9 cellular contexts compared by ENCODE assay signal in genomic region chr11:8017894-8018741, GRCh38. TPM values are rescaled to one million over a fixed set of nuclear protein-coding genes. Genes with fewer than 3 reads are reported as not detected.
DNase-seq lines count a peak whose midpoint lies in the region; ATAC-seq and TF ChIP-seq lines count a peak whose summit lies in the region.
"Had no signal": no experiment of that assay in that cellular context is flagged by ENCODE, and none has a peak within 500 bp of the region (broad histone marks: within the 10 kb centered on the region; RNA-seq: fewer than 3 reads in every experiment).

No MANE protein-coding gene starts in this region.

- H3K9ac ChIP-seq in IMR-90 (ENCODE audit: low read depth, low read length) (no peak overlapping the region), skeletal muscle tissue (ENCODE audit: low read depth in 1 of 3, low read length in 3 of 3) (peak overlapping the region in 1 of 3 donors; percentile 47)

- peaks cover 6% of the 10 kb centered on the region; the same call in 1 of the 2 replicates for H4K20me1 ChIP-seq in IMR-90 (ENCODE audit: insufficient read depth, low read length)

- no peak overlapping the region for H3K23ac ChIP-seq in IMR-90 (ENCODE audit: low read depth, low read length)

- in situ Hi-C loops in IMR-90 (cut with MboI; ENCODE audit: low sequenced_read_pairs), result no loop called here

- H3K4me2 ChIP-seq in IMR-90 (ENCODE audit: low read depth, low read length), result peak overlapping the region; percentile 73

- no peak overlapping the region for H2AK5ac ChIP-seq in IMR-90 (ENCODE audit: low read depth, low read length)

- no peak for ATAC-seq in IMR-90 (ENCODE audit: low read depth)
- ATAC-seq in GM18505 (IDR thresholded peaks at IDR 0.05; ENCODE audit: unreplicated experiment), result no peak
- no peak for ATAC-seq in GM21381 (IDR thresholded peaks at IDR 0.05; ENCODE audit: unreplicated experiment)

- H3K9me3 ChIP-seq in IMR-90 (ENCODE audit: control insufficient read depth, insufficient read depth, low read length) (no peaks in the 10 kb centered on the region), iPS DF 6.9 (ENCODE audit: control insufficient read depth, insufficient read depth, low read length) (no peaks in the 10 kb centered on the region), skeletal muscle tissue (ENCODE audit: control insufficient read depth in 3 of 3, low read length in 3 of 3) (no peaks in the 10 kb centered on the region)

- CTCF ChIA-PET in IMR-90 (lab: Yijun Ruan, JAX), result interaction anchor here (0.6 kb wide), 1 partner anchor 81 kb away, joined by 4 read pairs; no protein-coding TSS in a partner anchor

- dilution Hi-C loops in IMR-90 (cut with HindIII; ENCODE audit: low sequenced_read_pairs, unreplicated experiment), result no loop called here

- H3K9me1 ChIP-seq in IMR-90 (ENCODE audit: insufficient read depth, low read length), result peaks cover 24% of the 10 kb centered on the region

- H3K4me3 Mint-ChIP-seq in activated naive CD8-positive, alpha-beta T cell, result peak overlapping the region; percentile 86

- DNase-seq in IMR-90 (no peak), iPS DF 6.9 (ENCODE audit: low read depth, low spot score) (no peak), dermis blood vessel endothelial cell (no peak), SK-N-DZ (ENCODE audit: low spot score) (no peak)

- H2BK15ac ChIP-seq in IMR-90 (ENCODE audit: low read depth, low read length), result no peak overlapping the region

- TF ChIP-seq RAD21 in IMR-90 (IDR thresholded peaks at IDR 0.05; ENCODE audit: low read length), result no peak

- H2BK20ac ChIP-seq in IMR-90 (ENCODE audit: low read depth, low read length), result no peak overlapping the region; the same call in 1 of the 2 replicates

- H3K18ac ChIP-seq in IMR-90 (ENCODE audit: low read depth, low read length), result no peak overlapping the region

- no peaks in the 10 kb centered on the region for H3K36me3 Mint-ChIP-seq in activated naive CD8-positive, alpha-beta T cell

- H3K27ac ChIP-seq in IMR-90 (ENCODE audit: insufficient read depth, low read length), result no peak overlapping the region
- H3K27ac ChIP-seq in iPS DF 6.9 (ENCODE audit: low read length), result no peak overlapping the region
- peak overlapping the region; percentile 25 for H3K27ac ChIP-seq in skeletal muscle tissue (ENCODE audit: low read depth, low read length)
- H3K27ac ChIP-seq: epithelial cell of prostate had no signal

- no peak overlapping the region for H4K91ac ChIP-seq in IMR-90 (ENCODE audit: insufficient read depth, low read depth, low read length)

- H3K4me3 ChIP-seq in IMR-90 (ENCODE audit: insufficient read depth, low read depth, low read length), result peak overlapping the region; percentile 58; the same call in 1 of the 2 replicates
- peak overlapping the region; percentile 54; the same call in 1 of the 2 replicates for H3K4me3 ChIP-seq in iPS DF 6.9 (ENCODE audit: low read length)
- H3K4me3 ChIP-seq in skeletal muscle tissue (ENCODE audit: low read length in 3 of 3), result peak overlapping the region; percentile 65 to 68 (median 66)

- H3K4ac ChIP-seq in IMR-90 (ENCODE audit: low read depth, low read length), result peak overlapping the region; percentile 30; the same call in 1 of the 2 replicates

- no TSS peak for BruUV-seq in IMR-90 (replicated peaks; lab: Mats Ljungman, UMichigan)

- no peaks in the 10 kb centered on the region; a peak in 1 of 4 replicates for H3K79me1 ChIP-seq in IMR-90 (ENCODE audit: low read depth in 1 of 2, low read length in 2 of 2)

- H3K9me3 Mint-ChIP-seq in activated naive CD8-positive, alpha-beta T cell (ENCODE audit: low read depth), result no peaks in the 10 kb centered on the region

- H3K4me1 Mint-ChIP-seq in activated naive CD8-positive, alpha-beta T cell (ENCODE audit: low read depth), result peaks cover 11% of the 10 kb centered on the region

- H2BK5ac ChIP-seq in IMR-90 (ENCODE audit: low read depth, low read length, poor library complexity, severe bottlenecking), result no peak overlapping the region

- no peak for TF ChIP-seq CTCF in IMR-90 (conservative IDR thresholded peaks at IDR 0.05; ENCODE audit: low read depth, low read length)

- no peak overlapping the region for H4K5ac ChIP-seq in IMR-90 (ENCODE audit: low read depth, low read length)

- no peaks in the 10 kb centered on the region for H3K36me3 ChIP-seq in IMR-90 (ENCODE audit: control insufficient read depth, insufficient read depth, low read length)
- H3K36me3 ChIP-seq in iPS DF 6.9 (ENCODE audit: control insufficient read depth, insufficient read depth, low read length), result no peaks in the 10 kb centered on the region
- H3K36me3 ChIP-seq in skeletal muscle tissue (ENCODE audit: control insufficient read depth in 3 of 3, insufficient read depth in 3 of 3, low read length in 3 of 3), result no peaks in the 10 kb centered on the region

- H3K27ac Mint-ChIP-seq in activated naive CD8-positive, alpha-beta T cell, result no peak overlapping the region

- H3K4me1 ChIP-seq in IMR-90 (ENCODE audit: control insufficient read depth, insufficient read depth, low read length) (peaks cover 15% of the 10 kb centered on the region), iPS DF 6.9 (ENCODE audit: control insufficient read depth, insufficient read depth, low read length) (peaks cover 10% of the 10 kb centered on the region; the same call in 1 of the 2 replicates), skeletal muscle tissue (ENCODE audit: control insufficient read depth in 3 of 3, insufficient read depth in 3 of 3, low read length in 3 of 3) (peaks cover 7 to 15% (median 12%) of the 10 kb centered on the region in 3 donors)

- no peak overlapping the region for H3K56ac ChIP-seq in IMR-90 (ENCODE audit: extremely low read depth, insufficient read depth, low read length)

- H3K14ac ChIP-seq in IMR-90 (replicated peaks; ENCODE audit: low read depth, low read length), result no peak overlapping the region

- WGBS in IMR-90 (ENCODE audit: extremely low coverage in 2 of 2, insufficient read length in 1 of 2), 2 experiments, result 25% methylated on average over 8 of the region's 18 CpGs; no CpG with 5 or more reads in 1 of the 2 experiments
- no CpG with 5 or more reads among the region's 18 CpGs for WGBS in iPS DF 6.9 (ENCODE audit: insufficient coverage, insufficient read length)

- no peak overlapping the region for H2AK9ac ChIP-seq in IMR-90 (replicated peaks; ENCODE audit: low read depth, low read length, poor library complexity)

- intact Hi-C loops in IMR-90 (cut with micrococcal nuclease), result no loop called here

- no peak overlapping the region for H2BK120ac ChIP-seq in IMR-90 (ENCODE audit: low read depth, low read length)

- H3K27me3 Mint-ChIP-seq in activated naive CD8-positive, alpha-beta T cell, result peaks cover 23% of the 10 kb centered on the region

- TF ChIP-seq POLR2A in IMR-90 (IDR thresholded peaks at IDR 0.05; ENCODE audit: low read depth, low read length), result no peak
- no peak for TF ChIP-seq POLR2A in GM18505 (IDR thresholded peaks at IDR 0.05; ENCODE audit: borderline replicate concordance, extremely low read depth, insufficient read depth, insufficient read length)

- POLR2A ChIA-PET in IMR-90 (lab: Charles Lee; ENCODE audit: unreplicated experiment), result no interaction called here

- peak overlapping the region; percentile 93 for H2AFZ ChIP-seq in IMR-90 (replicated peaks; ENCODE audit: low read length, poor library complexity)

- H3K27me3 ChIP-seq in IMR-90 (ENCODE audit: control insufficient read depth, insufficient read depth, low read length), result no peaks in the 10 kb centered on the region
- H3K27me3 ChIP-seq in iPS DF 6.9 (ENCODE audit: control insufficient read depth, insufficient read depth, low read length), result peaks cover 33% of the 10 kb centered on the region
- H3K27me3 ChIP-seq in skeletal muscle tissue (ENCODE audit: control insufficient read depth in 3 of 3, insufficient read depth in 3 of 3, low read length in 3 of 3), result peaks cover 20 to 39% (median 38%) of the 10 kb centered on the region in 3 donors

- H4K8ac ChIP-seq in IMR-90 (ENCODE audit: low read depth in 2 of 2, low read length in 2 of 2), result peak overlapping the region in 1 of 2 experiments; percentile 30; a peak in 1 of 4 replicates

TF ChIP-seq in IMR-90, 13 proteins besides CTCF, POLR2A, EP300 and RAD21 (continues in another document):
- no peak for TF ChIP-seq FOS (IDR thresholded peaks at IDR 0.05; ENCODE audit: low read depth, low read length)
- TF ChIP-seq RFX5 (IDR thresholded peaks at IDR 0.05; ENCODE audit: low read depth, low read length), result no peak
- TF ChIP-seq, protein P1, sequence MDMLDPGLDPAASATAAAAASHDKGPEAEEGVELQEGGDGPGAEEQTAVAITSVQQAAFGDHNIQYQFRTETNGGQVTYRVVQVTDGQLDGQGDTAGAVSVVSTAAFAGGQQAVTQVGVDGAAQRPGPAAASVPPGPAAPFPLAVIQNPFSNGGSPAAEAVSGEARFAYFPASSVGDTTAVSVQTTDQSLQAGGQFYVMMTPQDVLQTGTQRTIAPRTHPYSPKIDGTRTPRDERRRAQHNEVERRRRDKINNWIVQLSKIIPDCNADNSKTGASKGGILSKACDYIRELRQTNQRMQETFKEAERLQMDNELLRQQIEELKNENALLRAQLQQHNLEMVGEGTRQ (IDR thresholded peaks at IDR 0.05; ENCODE audit: low read depth, low read length), result no peak
- no peak for TF ChIP-seq CHD1 (IDR thresholded peaks at IDR 0.05; ENCODE audit: low read depth, low read length)
- no peak for TF ChIP-seq SMC3 (IDR thresholded peaks at IDR 0.05; ENCODE audit: low read depth, low read length)
- no peak for TF ChIP-seq MAZ (IDR thresholded peaks at IDR 0.05; ENCODE audit: borderline replicate concordance, low read depth, low read length)

RNA-seq across cellular contexts. Expression of gene EIF3F, which starts 31.0 kb away (rescaled TPM):
- total RNA-seq in IMR-90 (2012; rRNA removed) (279 and 308 TPM in 2 replicates), skeletal muscle tissue (283 TPM), dermis blood vessel endothelial cell (240 and 255 TPM in 2 replicates)
- polyA plus RNA-seq in IMR-90 (2012; rRNA removed), result 271 and 306 TPM in 2 replicates
- 585 and 1,119 TPM in 2 replicates for polyA plus RNA-seq in IMR-90 (2012; cell fraction: cytosol; rRNA removed)
- 500 and 1,302 TPM in 2 replicates for polyA plus RNA-seq in IMR-90 (2012; cell fraction: nucleus; rRNA removed; ENCODE audit: low replicate concordance)
- 348 and 349 TPM in 2 replicates for polyA plus RNA-seq in SK-N-DZ (2014; cell fraction: cytosol; rRNA removed)
- polyA plus RNA-seq in SK-N-DZ (2014; cell fraction: nucleus; rRNA removed), result 185 and 339 TPM in 2 replicates

RNA-seq across cellular contexts. Expression of gene NLRP10, which starts 52.9 kb away (rescaled TPM):
- total RNA-seq in IMR-90 (2012; rRNA removed), result 25.6 and 36.7 TPM in 2 replicates
- polyA plus RNA-seq in IMR-90 (2012; rRNA removed), result 5.8 and 6.5 TPM in 2 replicates
- 4.6 and 5.6 TPM in 2 replicates for polyA plus RNA-seq in IMR-90 (2012; cell fraction: cytosol; rRNA removed)
- 2.4 and 2.5 TPM in 2 replicates for polyA plus RNA-seq in IMR-90 (2012; cell fraction: nucleus; rRNA removed; ENCODE audit: low replicate concordance)
- total RNA-seq in skeletal muscle tissue, result not detected
- total RNA-seq in dermis blood vessel endothelial cell, result under 0.01 TPM in 1 of 2 replicates, not detected in the other
- polyA plus RNA-seq in SK-N-DZ (2014; cell fraction: cytosol; rRNA removed), result not detected in 2 replicates
- not detected in 2 replicates for polyA plus RNA-seq in SK-N-DZ (2014; cell fraction: nucleus; rRNA removed)

Comparison
In these comparisons a context has a peak if more than half of its experiments do, and no peak if none do; other contexts are left out.
1. RNA of gene NLRP10, which starts 52.9 kb away (total RNA-seq): 25.6 to 36.7 TPM in IMR-90; not detected in skeletal muscle tissue (single experiment) and under 0.01 TPM in dermis blood vessel endothelial cell; every median in the first group is over 10 times any median in the second.
2. Peak in every context shown above with its lines, with median percentiles within 50 percentile points of each other: H3K4me3 ChIP-seq.